ENCODE assay signal across 26 cellular contexts in the genomic region with DNA sequence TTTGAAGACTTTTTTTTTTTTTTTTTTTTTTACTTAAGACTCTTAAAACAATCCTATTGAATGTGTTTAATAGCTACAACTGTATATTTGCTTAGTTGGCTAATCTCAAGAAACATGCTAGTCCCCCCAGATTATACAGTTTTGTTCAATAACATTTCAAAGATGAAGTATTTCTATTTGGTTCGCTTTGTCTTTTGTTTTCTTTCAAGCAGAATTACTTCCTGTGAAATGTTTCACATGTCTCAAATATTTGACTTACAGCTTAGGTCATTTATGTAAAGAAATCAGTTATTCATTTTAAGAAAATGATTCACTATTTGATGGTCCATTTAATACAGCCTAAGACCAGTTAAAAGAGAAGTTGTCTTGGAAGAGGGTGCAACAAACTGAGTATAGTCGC. TPM values are rescaled to one million over a fixed set of nuclear protein-coding genes. Genes with fewer than 3 reads are reported as not detected.
DNase-seq lines count a peak whose midpoint lies in the region; ATAC-seq, FAIRE-seq and TF ChIP-seq lines count a peak whose summit lies in the region.
"Had no signal": no experiment of that assay in that cellular context is flagged by ENCODE, and none has a peak within 500 bp of the region (broad histone marks: within the 10 kb centered on the region; RNA-seq: fewer than 3 reads in every experiment).

No MANE protein-coding gene starts in this region.

- peaks cover 9% of the 10 kb centered on the region for H3F3A ChIP-seq in PC-3 (ENCODE audit: low read length, unreplicated experiment)

- no peak overlapping the region for H3K4me3 ChIP-seq in ACC112 (ENCODE audit: low read depth, low read length)
- peak overlapping the region; percentile 28 for H3K4me3 ChIP-seq in PC-3 (ENCODE audit: low read length)
- H3K4me3 ChIP-seq in bronchial epithelial cell (ENCODE audit: low read depth, low read length) = no peak overlapping the region
- no peak overlapping the region for H3K4me3 ChIP-seq in mesenchymal stem cell (ENCODE audit: insufficient read depth in 1 of 2, low read depth in 1 of 2, low read length in 2 of 2)
- no peak overlapping the region for H3K4me3 ChIP-seq in tibial artery
- H3K4me3 ChIP-seq: BLaER1 treated with 17β-estradiol and CSF1 and Interleukin-3, amounts not matched to agents 10 nM and 100 nM; prostate gland had no signal

- H2BK5ac ChIP-seq in mesenchymal stem cell (ENCODE audit: low read depth, low read length, poor library complexity, severe bottlenecking) = peak overlapping the region; percentile 85

- H3K9ac ChIP-seq in PC-3 (ENCODE audit: low read length) (peak overlapping the region; percentile 81), mesenchymal stem cell (ENCODE audit: low read length) (no peak overlapping the region)
- H3K9ac ChIP-seq: BLaER1 treated with 17β-estradiol and CSF1 and Interleukin-3, amounts not matched to agents 10 nM and 100 nM had no signal

- no peak overlapping the region for H3K14ac ChIP-seq in mesenchymal stem cell (ENCODE audit: low read length in 2 of 2)

- TF ChIP-seq CTCF in PC-3 (conservative IDR thresholded peaks at IDR 0.05; ENCODE audit: low read depth, low read length) (no peak), bronchial epithelial cell (IDR thresholded peaks at IDR 0.05; ENCODE audit: insufficient read depth, low read length, severe bottlenecking) (no peak), tibial artery (IDR thresholded peaks at IDR 0.05) (no peak)

- peak; percentile 47 for ATAC-seq in PC-3
- ATAC-seq: activated T-cell treated with anti-CD3 and anti-CD28 coated beads, Interleukin-2, amount 50 U/mL, for 4 hours; Right ventricle myocardium inferior; stimulated activated naive CD8-positive, alpha-beta T cell treated with anti-CD3 and anti-CD28 coated beads, Interleukin-15, amount 100 ng/mL, for 72 hours; WTC11 had no signal

- H3K27ac ChIP-seq in ACC112 (ENCODE audit: low read depth, low read length) = peak overlapping the region; percentile 74
- peak overlapping the region; percentile 97 for H3K27ac ChIP-seq in PC-3 (ENCODE audit: low read length)
- H3K27ac ChIP-seq in mesenchymal stem cell (ENCODE audit: low read length, poor library complexity, severe bottlenecking) = peak overlapping the region; percentile 96
- no peak overlapping the region for H3K27ac ChIP-seq in tibial artery
- H3K27ac ChIP-seq: BLaER1 treated with 17β-estradiol and CSF1 and Interleukin-3, amounts not matched to agents 10 nM and 100 nM; prostate gland had no signal

- H3K9me3 ChIP-seq in PC-3 (ENCODE audit: low read length) (no peaks in the 10 kb centered on the region), mesenchymal stem cell (ENCODE audit: control insufficient read depth, low read length) (no peaks in the 10 kb centered on the region), tibial artery (no peaks in the 10 kb centered on the region)
- H3K9me3 ChIP-seq: BLaER1 treated with 17β-estradiol and CSF1 and Interleukin-3, amounts not matched to agents 10 nM and 100 nM; prostate gland had no signal

- no peaks in the 10 kb centered on the region for H3K36me3 ChIP-seq in ACC112 (ENCODE audit: insufficient read depth, low read length)
- H3K36me3 ChIP-seq in PC-3 (ENCODE audit: low read depth, low read length) = no peaks in the 10 kb centered on the region
- H3K36me3 ChIP-seq in bronchial epithelial cell (ENCODE audit: control insufficient read depth, insufficient read depth, low read length) = no peaks in the 10 kb centered on the region
- no peaks in the 10 kb centered on the region for H3K36me3 ChIP-seq in mesenchymal stem cell (ENCODE audit: control insufficient read depth in 1 of 2, insufficient read depth in 2 of 2, low read depth in 1 of 2, low read length in 2 of 2)
- H3K36me3 ChIP-seq in tibial artery = no peaks in the 10 kb centered on the region
- H3K36me3 ChIP-seq: BLaER1 treated with 17β-estradiol and CSF1 and Interleukin-3, amounts not matched to agents 10 nM and 100 nM; prostate gland had no signal

- no peak overlapping the region for H4K91ac ChIP-seq in mesenchymal stem cell (ENCODE audit: low read length)

- H2BK15ac ChIP-seq in mesenchymal stem cell (ENCODE audit: low read depth, poor library complexity, severe bottlenecking) = no peak overlapping the region

- H3K79me2 ChIP-seq in ACC112 (ENCODE audit: control insufficient read depth, insufficient read depth, low read length, unreplicated experiment) = no peaks in the 10 kb centered on the region
- no peaks in the 10 kb centered on the region for H3K79me2 ChIP-seq in PC-3 (ENCODE audit: low read length)

- no peak overlapping the region for H3K23ac ChIP-seq in mesenchymal stem cell (ENCODE audit: low read length in 2 of 2)

- H3K27me3 ChIP-seq in ACC112 (ENCODE audit: insufficient read depth, low read length) (no peaks in the 10 kb centered on the region), PC-3 (ENCODE audit: low read length) (no peaks in the 10 kb centered on the region), bronchial epithelial cell (ENCODE audit: control insufficient read depth, insufficient read depth, low read length) (no peaks in the 10 kb centered on the region), mesenchymal stem cell (ENCODE audit: control insufficient read depth in 1 of 2, insufficient read depth in 1 of 2, low read length in 2 of 2) (no peaks in the 10 kb centered on the region), tibial artery (no peaks in the 10 kb centered on the region)
- H3K27me3 ChIP-seq: BLaER1 treated with 17β-estradiol and CSF1 and Interleukin-3, amounts not matched to agents 10 nM and 100 nM had no signal

- H3K4ac ChIP-seq in mesenchymal stem cell (ENCODE audit: low read depth in 1 of 2, low read length in 2 of 2) = peak overlapping the region in 1 of 2 experiments; percentile 73

- DNase-seq in PC-3 (peak; percentile 67), bronchial epithelial cell (ENCODE audit: low read depth) (peak; percentile 64), mesenchymal stem cell (no peak), SW480 (ENCODE audit: low spot score) (no peak), NCI-H446 treated with DMSO at 0.1 percent for 48 hours (lab: John Stamatoyannopoulos, UW) (no peak), urothelium cell line (ENCODE audit: low spot score) (no peak), tibial artery (no peak)
- DNase-seq: activated CD4-positive, alpha-beta T cell treated with anti-CD3 and anti-CD28 coated beads, Interleukin-2, amount 10 ng/mL, durations not matched to agents 7 days and 5 days; activated gamma-delta T cell treated with Interleukin-2 at 50 U/mL for 16 hours; activated T-cell treated with anti-CD3 and anti-CD28 coated beads, Interleukin-2, amount 50 U/mL, for 4 hours; COR-L47; DND-41; effector CD8-positive, alpha-beta T cell; H9; left colon; NCI-H1436; NCI-H446; stimulated activated CD8-positive, alpha-beta memory T cell treated with anti-CD3 and anti-CD28 coated beads, Interleukin-4, amount 100 ng/mL, for 48 hours; stimulated activated naive CD8-positive, alpha-beta T cell treated with anti-CD3 and anti-CD28 coated beads, Interleukin-15, amount 100 ng/mL, for 72 hours; T-helper 9 cell had no signal

- H3K18ac ChIP-seq in mesenchymal stem cell (ENCODE audit: low read depth in 1 of 2, low read length in 2 of 2) = no peak overlapping the region

- CTCF ChIA-PET in PC-3 (lab: Charles Lee) = interaction anchor here (0.7 to 1.1 kb wide), 3 partner anchors 33 to 99 kb away, joined by 3 to 7 read pairs (median 7); no protein-coding TSS in a partner anchor

- FAIRE-seq in bronchial epithelial cell (lab: Jason Lieb, UNC) = no peak
- no peak for FAIRE-seq in urothelium cell line (lab: Jason Lieb, UNC)
- FAIRE-seq: GM18507 had no signal

- H4K20me1 ChIP-seq in PC-3 (ENCODE audit: low read length) = no peaks in the 10 kb centered on the region
- H4K20me1 ChIP-seq: BLaER1 treated with 17β-estradiol and CSF1 and Interleukin-3, amounts not matched to agents 10 nM and 100 nM had no signal

- 80% methylated on average over 1 of the region's 2 CpGs for WGBS in mesenchymal stem cell

- peak overlapping the region; percentile 10 for H2AFZ ChIP-seq in ACC112 (ENCODE audit: low read length, unreplicated experiment)
- H2AFZ ChIP-seq in PC-3 (ENCODE audit: low read length) = no peak overlapping the region
- H2AFZ ChIP-seq in mesenchymal stem cell (ENCODE audit: low read depth, low read length) = no peak overlapping the region

- intact Hi-C loops in PC-3 (cut with micrococcal nuclease) (loop anchor here (1.0 to 10.0 kb wide), 8 partner anchors 19 to 851 kb away; a partner anchor contains a TSS), tibial artery (cut with DNase I; ENCODE audit: low total_unique reads) (no loop called here)

- no peak overlapping the region for H2BK120ac ChIP-seq in mesenchymal stem cell (ENCODE audit: low read depth, low read length)

- peaks cover 1% of the 10 kb centered on the region for H3K79me1 ChIP-seq in mesenchymal stem cell (replicated peaks; ENCODE audit: low read length, poor library complexity, severe bottlenecking)

- POLR2A ChIA-PET in PC-3 (lab: Charles Lee; ENCODE audit: unreplicated experiment) = no interaction called here

- H3K4me1 ChIP-seq in ACC112 (ENCODE audit: control insufficient read depth, insufficient read depth, low read length, unreplicated experiment) (peaks cover 44% of the 10 kb centered on the region), PC-3 (ENCODE audit: insufficient read depth, low read length) (peaks cover 63% of the 10 kb centered on the region), mesenchymal stem cell (ENCODE audit: control insufficient read depth, insufficient read depth, low read depth, low read length) (peaks cover 11% of the 10 kb centered on the region), tibial artery (no peaks in the 10 kb centered on the region)
- H3K4me1 ChIP-seq: prostate gland had no signal

- no peaks in the 10 kb centered on the region for H3K9me2 ChIP-seq in PC-3 (replicated peaks; ENCODE audit: low read length)

- peak overlapping the region; percentile 79 for H3K4me2 ChIP-seq in PC-3 (ENCODE audit: low read length)
- no peak overlapping the region for H3K4me2 ChIP-seq in mesenchymal stem cell (ENCODE audit: low read length, poor library complexity, severe bottlenecking)
- H3K4me2 ChIP-seq: BLaER1 treated with 17β-estradiol and CSF1 and Interleukin-3, amounts not matched to agents 10 nM and 100 nM had no signal

- BruUV-seq in PC-3 (replicated peaks; lab: Mats Ljungman, UMichigan) = no TSS peak

- H2AK5ac ChIP-seq in mesenchymal stem cell (ENCODE audit: low read length, severe bottlenecking) = no peak overlapping the region

- H2BK12ac ChIP-seq in mesenchymal stem cell (ENCODE audit: low read length in 2 of 2) = no peak overlapping the region

- H4K8ac ChIP-seq in mesenchymal stem cell (ENCODE audit: low read length) = no peak overlapping the region

RNA-seq across cellular contexts. Expression of a gene that starts 12.8 kb away (rescaled TPM):
- total RNA-seq in PC-3 (2014; rRNA removed) (74.3 and 101 TPM in 2 replicates), bronchial epithelial cell (70.0 and 75.8 TPM in 2 replicates)
- polyA plus RNA-seq in mesenchymal stem cell (2013, experiment 1 of 2) = 509 TPM
- polyA plus RNA-seq in mesenchymal stem cell (2013, experiment 2 of 2) = 467 TPM
- total RNA-seq: activated CD4-positive, alpha-beta T cell treated with anti-CD3 and anti-CD28 coated beads, Interleukin-2, amount 10 ng/mL, durations not matched to agents 7 days and 5 days had no signal

Comparison
In these comparisons a context has a peak if more than half of its experiments do, and no peak if none do; other contexts are left out.
1. H3K27ac ChIP-seq: peak in ACC112 (single experiment), PC-3 (single experiment) and mesenchymal stem cell (single experiment); none in tibial artery (0 of 2).
2. DNase-seq: peak in PC-3 (single experiment) and bronchial epithelial cell (single experiment); none in mesenchymal stem cell (single experiment), SW480 (single experiment), NCI-H446 treated with DMSO at 0.1 percent for 48 hours (single experiment), urothelium cell line (single experiment) and tibial artery (0 of 2).